In genomic region chr14:101293609-101294008, GRCh38 we compare ENCODE assay signal across 1 cellular context.
TF ChIP-seq lines count a peak whose summit lies in the region.

No MANE protein-coding gene starts in this region.

TF ChIP-seq in GM23338, 12 proteins besides CTCF, POLR2A, EP300 and RAD21 (continued from another document):
- TF ChIP-seq ZNF462 (CRISPR knock-in tag; IDR thresholded peaks at IDR 0.05) (no peak), POLR2AphosphoS5 (IDR thresholded peaks at IDR 0.05; ENCODE audit: low read depth) (no peak), CREB1 (CRISPR knock-in tag; IDR thresholded peaks at IDR 0.05; ENCODE audit: low read depth) (no peak), STAT1 (IDR thresholded peaks at IDR 0.05; ENCODE audit: unreplicated experiment) (no peak), NANOG (IDR thresholded peaks at IDR 0.05; ENCODE audit: borderline replicate concordance) (no peak), JUNB (IDR thresholded peaks at IDR 0.05; ENCODE audit: unreplicated experiment) (no peak)
TF ChIP-seq in GM23338: peak in this region for 0.
